Comparison of ENCODE assay signal across 34 cellular contexts in the genomic region with DNA sequence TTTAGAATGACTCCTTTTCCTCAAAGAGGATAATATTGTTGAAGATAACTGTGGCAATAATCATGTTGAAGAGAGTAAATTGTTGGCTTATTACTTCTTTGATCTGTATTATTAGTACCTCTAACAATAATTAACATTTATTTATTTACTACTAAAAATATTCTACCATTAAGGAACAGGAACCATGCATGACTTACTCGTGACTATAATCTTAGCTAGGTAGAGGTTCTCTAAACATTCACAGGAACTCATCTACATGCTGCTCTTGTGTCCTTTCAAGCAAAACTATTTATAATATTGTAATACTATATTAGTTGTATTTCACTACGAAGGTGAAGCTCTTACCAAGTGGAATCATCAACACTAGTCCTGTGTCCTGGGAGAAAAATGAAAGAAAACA. TPM values are rescaled to one million over a fixed set of nuclear protein-coding genes. Genes with fewer than 3 reads are reported as not detected.
"Had no signal": no experiment of that assay in that cellular context is flagged by ENCODE, and none has a peak within 500 bp of the region (broad histone marks: within the 10 kb centered on the region; RNA-seq: fewer than 3 reads in every experiment).

No MANE protein-coding gene starts in this region.

- H3K27me3 Mint-ChIP-seq: progenitor cell of endocrine pancreas had no signal

- H3K79me2 ChIP-seq: parathyroid adenoma had no signal

- ATAC-seq: esophagus mucosa; gastrocnemius medialis; left cardiac atrium; left lung; natural killer cell; sciatic nerve; stimulated activated naive CD8-positive, alpha-beta T cell treated with anti-CD3 and anti-CD28 coated beads, Interleukin-15, amount 100 ng/mL, for 72 hours; upper lobe of right lung had no signal

- H3K36me3 Mint-ChIP-seq: natural killer cell had no signal

- H3K27ac Mint-ChIP-seq: endodermal cell; natural killer cell; progenitor cell of endocrine pancreas; stimulated activated naive CD8-positive, alpha-beta T cell treated with anti-CD3 and anti-CD28 coated beads, Interleukin-15, amount 100 ng/mL, for 72 hours had no signal

- H3K4me1 ChIP-seq: gastrocnemius medialis, parathyroid adenoma, upper lobe of right lung, uterus had no signal

- H3K4me3 Mint-ChIP-seq: endodermal cell; natural killer cell; neural crest cell; stimulated activated naive CD8-positive, alpha-beta T cell treated with anti-CD3 and anti-CD28 coated beads, Interleukin-15, amount 100 ng/mL, for 72 hours had no signal

- H3K27ac ChIP-seq: epithelial cell of prostate, gastrocnemius medialis, left lung, parathyroid adenoma, right atrium auricular region, skin epidermis, suprapubic skin, transverse colon, upper lobe of right lung, uterus had no signal

- H3K4me1 Mint-ChIP-seq: endodermal cell, neural crest cell had no signal

- H3K36me3 ChIP-seq: gastrocnemius medialis, left lung, right atrium auricular region, spleen, suprapubic skin, transverse colon, upper lobe of right lung, uterus had no signal

- DNase-seq: effector CD8-positive, alpha-beta T cell; endodermal cell; foreskin fibroblast; gastrocnemius medialis; head of caudate nucleus; left cardiac atrium; left lung; mesendoderm; midbrain; natural killer cell; spleen; stimulated activated CD4-positive, alpha-beta T cell treated with anti-CD3 and anti-CD28 coated beads, Interleukin-4, amount 100 ng/mL, for 4 hours; stimulated activated naive CD4-positive, alpha-beta T cell; stimulated activated naive CD8-positive, alpha-beta T cell treated with anti-CD3 and anti-CD28 coated beads, Interleukin-15, amount 100 ng/mL, for 72 hours; transverse colon; upper lobe of right lung; uterus had no signal

- H3K4me3 ChIP-seq: gastrocnemius medialis, left lung, right atrium auricular region, skin epidermis, spleen, suprapubic skin, transverse colon, upper lobe of right lung, uterus had no signal

- H3K9me3 Mint-ChIP-seq: natural killer cell had no signal

- H2AFZ ChIP-seq: parathyroid adenoma had no signal

- H3K9ac ChIP-seq: parathyroid adenoma had no signal

- H3K27me3 ChIP-seq: right atrium auricular region, spleen, transverse colon, upper lobe of right lung, uterus had no signal

- H3K9me3 ChIP-seq: gastrocnemius medialis, right atrium auricular region, suprapubic skin, transverse colon, upper lobe of right lung, uterus had no signal

RNA-seq across cellular contexts. Expression of a gene that starts 3.1 kb away (rescaled TPM):
- total RNA-seq: esophagus mucosa, gastrocnemius medialis, glomerular endothelial cell, lung microvascular endothelial cell, neural crest cell, progenitor cell of endocrine pancreas, suprapubic skin, uterus had no signal

RNA-seq across cellular contexts. Expression of a gene that starts 22.2 kb away (rescaled TPM):
- total RNA-seq: cerebellum, endodermal cell, esophagus mucosa, gastrocnemius medialis, glomerular endothelial cell, left cardiac atrium, left lung, lower leg skin, lung microvascular endothelial cell, mucosa of gallbladder, natural killer cell, neural crest cell, osteoblast, progenitor cell of endocrine pancreas, right atrium auricular region, sciatic nerve, spleen, suprapubic skin, transverse colon, upper lobe of right lung, uterus had no signal
- polyA plus RNA-seq: keratinocyte, spleen, thymus had no signal
